Comparison of ENCODE assay signal across 35 cellular contexts in the genomic region with DNA sequence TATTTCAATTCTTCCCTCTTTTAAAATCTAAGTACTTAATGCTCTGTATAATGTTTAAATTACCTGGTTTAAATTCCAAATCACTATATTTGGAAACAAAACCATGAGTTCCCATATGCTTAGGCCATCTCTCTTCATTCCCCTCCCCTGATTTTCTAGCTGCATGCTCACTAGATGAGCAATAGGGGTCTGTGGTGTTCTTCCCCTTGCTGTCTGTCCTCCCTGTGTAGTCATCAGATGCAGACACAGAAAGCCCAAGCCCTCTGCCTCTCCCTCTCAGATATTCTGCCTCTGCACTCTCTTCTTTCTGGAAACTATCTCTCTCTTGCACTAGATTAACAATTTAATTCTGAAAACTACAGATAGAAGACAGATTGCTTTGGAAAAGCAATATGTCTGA.
"Had no signal": no experiment of that assay in that cellular context is flagged by ENCODE, and none has a peak within 500 bp of the region (broad histone marks: within the 10 kb centered on the region; RNA-seq: fewer than 3 reads in every experiment).

No MANE protein-coding gene starts in this region.

- H3K4me1 Mint-ChIP-seq: activated CD4-positive, alpha-beta T cell treated with anti-CD3 and anti-CD28 coated beads for 36 hours; activated CD4-positive, alpha-beta T cell treated with anti-CD3 and anti-CD28 coated beads, Interleukin-2, amount 10 ng/mL, durations not matched to agents 7 days and 5 days; activated naive CD4-positive, alpha-beta T cell treated with anti-CD3 and anti-CD28 coated beads, Interleukin-2, amount 50 U/mL, for 24 hours; activated naive CD8-positive, alpha-beta T cell treated with anti-CD3 and anti-CD28 coated beads, Interleukin-2, amount 10 ng/mL, durations not matched to agents 7 days and 5 days had no signal

- H3K36me3 Mint-ChIP-seq: activated naive CD4-positive, alpha-beta T cell treated with anti-CD3 and anti-CD28 coated beads, Interleukin-2, amount 50 U/mL, for 24 hours; activated naive CD8-positive, alpha-beta T cell treated with anti-CD3 and anti-CD28 coated beads, Interleukin-2, amount 10 ng/mL, durations not matched to agents 7 days and 5 days had no signal

- FAIRE-seq: TTC549 had no signal

- H3K4me2 ChIP-seq: SK-N-SH had no signal

- H3K36me3 ChIP-seq: ascending aorta, breast epithelium, Peyer's patch, SJSA1 had no signal

- ATAC-seq: activated CD4-positive, alpha-beta T cell treated with anti-CD3 and anti-CD28 coated beads for 36 hours; activated CD4-positive, CD25-positive, alpha-beta regulatory T cell treated with anti-CD3 and anti-CD28 coated beads, Interleukin-2, amount 50 U/mL, for 24 hours; activated CD8-positive, alpha-beta T cell treated with anti-CD3 and anti-CD28 coated beads, Interleukin-2, amount 10 ng/mL, durations not matched to agents 7 days and 5 days; body of pancreas; PC-3 had no signal

- H3K27ac ChIP-seq: ascending aorta, body of pancreas, breast epithelium, Peyer's patch, SJSA1 had no signal

- H3K27me3 Mint-ChIP-seq: activated CD4-positive, alpha-beta T cell treated with anti-CD3 and anti-CD28 coated beads for 36 hours; activated CD4-positive, alpha-beta T cell treated with anti-CD3 and anti-CD28 coated beads, Interleukin-2, amount 10 ng/mL, durations not matched to agents 7 days and 5 days; activated naive CD4-positive, alpha-beta T cell treated with anti-CD3 and anti-CD28 coated beads, Interleukin-2, amount 50 U/mL, for 24 hours; activated naive CD8-positive, alpha-beta T cell treated with anti-CD3 and anti-CD28 coated beads, Interleukin-2, amount 10 ng/mL, durations not matched to agents 7 days and 5 days; activated T-cell treated with anti-CD3 and anti-CD28 coated beads, Interleukin-2, amount 50 U/mL, for 24 hours had no signal

- H3K27ac Mint-ChIP-seq: activated CD4-positive, alpha-beta T cell treated with anti-CD3 and anti-CD28 coated beads for 36 hours; activated CD4-positive, alpha-beta T cell treated with anti-CD3 and anti-CD28 coated beads, Interleukin-2, amount 10 ng/mL, durations not matched to agents 7 days and 5 days; activated CD8-positive, alpha-beta T cell treated with anti-CD3 and anti-CD28 coated beads, Interleukin-2, amount 10 ng/mL, durations not matched to agents 7 days and 5 days; activated naive CD4-positive, alpha-beta T cell treated with anti-CD3 and anti-CD28 coated beads, Interleukin-2, amount 50 U/mL, for 24 hours; activated naive CD8-positive, alpha-beta T cell treated with anti-CD3 and anti-CD28 coated beads, Interleukin-2, amount 10 ng/mL, durations not matched to agents 7 days and 5 days; activated T-cell treated with anti-CD3 and anti-CD28 coated beads, Interleukin-2, amount 50 U/mL, for 24 hours; activated T-helper 2 cell treated with anti-CD3 and anti-CD28 coated beads, Interferon-gamma antibody, Interleukin-2, Interleukin-4, amounts not matched to agents 10 μg/mL and 5 μg/mL and 100 μg/mL, durations not matched to agents 14 hours and 24 hours and 36 hours; T-helper 1 cell treated with Interleukin-12 subunit alpha and Interleukin-12 subunit beta and Interleukin-4 antibody, amounts not matched to agents 30 μg/mL and 1 μg/mL, for 36 hours; T-helper 2 cell treated with Interferon-gamma antibody and Interleukin-4, amounts not matched to agents 5 μg/mL and 100 μg/mL, for 36 hours had no signal

- H3K27me3 ChIP-seq: ascending aorta, body of pancreas, breast epithelium, Peyer's patch, SJSA1 had no signal

- H3K4me3 Mint-ChIP-seq: activated CD4-positive, alpha-beta T cell treated with anti-CD3 and anti-CD28 coated beads for 36 hours; activated CD4-positive, alpha-beta T cell treated with anti-CD3 and anti-CD28 coated beads, Interleukin-2, amount 10 ng/mL, durations not matched to agents 7 days and 5 days; activated CD8-positive, alpha-beta T cell treated with anti-CD3 and anti-CD28 coated beads, Interleukin-2, amount 10 ng/mL, durations not matched to agents 7 days and 5 days; activated naive CD4-positive, alpha-beta T cell treated with anti-CD3 and anti-CD28 coated beads, Interleukin-2, amount 50 U/mL, for 24 hours; activated naive CD8-positive, alpha-beta T cell treated with anti-CD3 and anti-CD28 coated beads, Interleukin-2, amount 10 ng/mL, durations not matched to agents 7 days and 5 days; activated T-cell treated with anti-CD3 and anti-CD28 coated beads, Interleukin-2, amount 50 U/mL, for 24 hours; T-helper 1 cell treated with Interleukin-12 subunit alpha and Interleukin-12 subunit beta and Interleukin-4 antibody, amounts not matched to agents 30 μg/mL and 1 μg/mL, for 36 hours; T-helper 2 cell treated with Interferon-gamma antibody and Interleukin-4, amounts not matched to agents 5 μg/mL and 100 μg/mL, for 36 hours had no signal

- H3K4me1 ChIP-seq: ascending aorta, body of pancreas, breast epithelium, Peyer's patch, SJSA1 had no signal

- H3K4me3 ChIP-seq: ascending aorta, body of pancreas, breast epithelium, Peyer's patch, SJSA1 had no signal

- DNase-seq: activated CD4-positive, alpha-beta T cell treated with anti-CD3 and anti-CD28 coated beads for 36 hours; activated CD4-positive, alpha-beta T cell treated with anti-CD3 and anti-CD28 coated beads, Interleukin-2, amount 10 ng/mL, durations not matched to agents 7 days and 5 days; activated CD4-positive, alpha-beta T cell treated with anti-CD3 and anti-CD28 coated beads, Interleukin-2, amount 50 U/mL, for 48 hours; activated CD8-positive, alpha-beta T cell treated with anti-CD3 and anti-CD28 coated beads, Interleukin-2, amount 10 ng/mL, durations not matched to agents 7 days and 5 days; activated gamma-delta T cell; activated naive CD4-positive, alpha-beta T cell treated with Interleukin-2 at 50 U/mL for 16 hours; activated naive CD8-positive, alpha-beta T cell treated with anti-CD3 and anti-CD28 coated beads, Interleukin-2, amount 10 ng/mL, durations not matched to agents 7 days and 5 days; activated T-cell treated with anti-CD3 and anti-CD28 coated beads, Interleukin-2, amount 50 U/mL, for 24 hours; amygdala; body of pancreas; NCI-H1092 treated with DMSO at 0.1 percent for 48 hours; NCI-H1417; NCI-H146; NCI-H187; NCI-H2029 treated with DMSO at 0.1 percent for 48 hours; NCI-H2107; NCI-H2171; NCI-H510A; NCI-H526; NCI-H748 treated with DMSO at 0.1 percent for 48 hours; NK-92 treated with Interleukin-12 subunit alpha and Interleukin-12 subunit beta, amount 100 ng/mL, for 24 hours; PC-3; Peyer's patch; RPMI8226; SHP77 treated with DMSO at 0.1 percent for 48 hours; SK-N-SH had no signal

- H3K9me3 ChIP-seq: ascending aorta, body of pancreas, breast epithelium, Peyer's patch, SJSA1, SK-N-SH had no signal

- H3K9ac ChIP-seq: SK-N-SH had no signal
